ENCODE assay signal across 8 cellular contexts in genomic region chr9:127450170-127450830, GRCh38. TPM values are rescaled to one million over a fixed set of nuclear protein-coding genes. Genes with fewer than 3 reads are reported as not detected.
DNase-seq lines count a peak whose midpoint lies in the region; ATAC-seq, FAIRE-seq and TF ChIP-seq lines count a peak whose summit lies in the region.

No MANE protein-coding gene starts in this region.

- no peak for TF ChIP-seq RAD21 in liver (IDR thresholded peaks at IDR 0.05)

- H3K27ac ChIP-seq in liver (ENCODE audit: low read depth in 1 of 2, low read length in 2 of 2) = peak overlapping the region; percentile 89 to 94
- peak overlapping the region; percentile 82 to 90 (median 89) for H3K27ac ChIP-seq in thyroid gland

- H3K9ac ChIP-seq in liver (ENCODE audit: low read depth in 1 of 2, low read length in 2 of 2) = peak overlapping the region; percentile 87

- TF ChIP-seq CTCF in GM12875 (IDR thresholded peaks at IDR 0.05; ENCODE audit: borderline replicate concordance, insufficient read depth, low read depth, low read length) (no peak), bronchial epithelial cell (IDR thresholded peaks at IDR 0.05; ENCODE audit: insufficient read depth, low read length, severe bottlenecking) (no peak), liver (IDR thresholded peaks at IDR 0.05; ENCODE audit: low read depth, low read length, missing input control) (no peak), thyroid gland (IDR thresholded peaks at IDR 0.05) (no peak)

- no peak for TF ChIP-seq POLR2A in thyroid gland (IDR thresholded peaks at IDR 0.05)

- H3K36me3 ChIP-seq in bronchial epithelial cell (ENCODE audit: control insufficient read depth, insufficient read depth, low read length) (peaks cover 28% of the 10 kb centered on the region), liver (ENCODE audit: control insufficient read depth in 4 of 4, insufficient read depth in 3 of 4, low read depth in 1 of 4, low read length in 3 of 4) (peaks cover 11 to 42% (median 32%) of the 10 kb centered on the region in 4 donors), thyroid gland (peaks cover 32 to 33% of the 10 kb centered on the region in 2 donors)

- H3K27me3 ChIP-seq in bronchial epithelial cell (ENCODE audit: control insufficient read depth, insufficient read depth, low read length) (no peaks in the 10 kb centered on the region), liver (ENCODE audit: control insufficient read depth in 4 of 4, insufficient read depth in 4 of 4, low read length in 3 of 4) (no peaks in the 10 kb centered on the region), thyroid gland (no peaks in the 10 kb centered on the region)

- intact Hi-C loops in thyroid gland (cut with DNase I) = no loop called here

- no peak for ATAC-seq in GM19328 (IDR thresholded peaks at IDR 0.05; ENCODE audit: unreplicated experiment)

- peak; percentile 14 for DNase-seq in M059J (ENCODE audit: low read depth)
- no peak for DNase-seq in bronchial epithelial cell (ENCODE audit: low read depth)
- no peak for DNase-seq in thyroid gland
- no peak for DNase-seq in activated CD4-positive, alpha-beta T cell treated with anti-CD3 and anti-CD28 coated beads, Interleukin-2, amount 50 U/mL, for 4 hours
- no peak for DNase-seq in stimulated activated CD4-positive, alpha-beta T cell treated with anti-CD3 and anti-CD28 coated beads, Interleukin-1b, Interleukin-23, amount 100 ng/mL, for 48 hours

- 12% methylated on average over 16 of the region's 16 CpGs for WGBS in liver
- WGBS in thyroid gland, 2 donors = 9 to 12% methylated on average over 15 to 16 of the region's 16 CpGs

- no peak for FAIRE-seq in bronchial epithelial cell (lab: Jason Lieb, UNC)

- H3K4me1 ChIP-seq in liver (ENCODE audit: control insufficient read depth in 4 of 4, insufficient read depth in 4 of 4, low read length in 3 of 4) (peaks cover 7 to 47% (median 31%) of the 10 kb centered on the region in 4 donors), thyroid gland (peaks cover 25 to 38% of the 10 kb centered on the region in 2 donors)

- H3K9me3 ChIP-seq in liver (ENCODE audit: control insufficient read depth in 4 of 4, low read length in 3 of 4) = no peaks in the 10 kb centered on the region
- H3K9me3 ChIP-seq in thyroid gland = no peaks in the 10 kb centered on the region

- H3K4me3 ChIP-seq in GM12875 (ENCODE audit: low read depth, low read length) = peak overlapping the region; percentile 95
- H3K4me3 ChIP-seq in bronchial epithelial cell (ENCODE audit: low read depth, low read length) = peak overlapping the region; percentile 89
- H3K4me3 ChIP-seq in liver (ENCODE audit: low read depth in 1 of 3, low read length in 3 of 3) = peak overlapping the region; percentile 71 to 84 (median 77)
- peak overlapping the region; percentile 68 to 78 (median 74) for H3K4me3 ChIP-seq in thyroid gland (replicated peaks in 1 of 3)

TF ChIP-seq in liver, 16 proteins besides CTCF, POLR2A, EP300 and RAD21:
- TF ChIP-seq, protein P1, sequence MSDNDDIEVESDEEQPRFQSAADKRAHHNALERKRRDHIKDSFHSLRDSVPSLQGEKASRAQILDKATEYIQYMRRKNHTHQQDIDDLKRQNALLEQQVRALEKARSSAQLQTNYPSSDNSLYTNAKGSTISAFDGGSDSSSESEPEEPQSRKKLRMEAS (IDR thresholded peaks at IDR 0.05) = no peak
- TF ChIP-seq RXRA (IDR thresholded peaks at IDR 0.05) (no peak), TAF1 (conservative IDR thresholded peaks at IDR 0.05) (no peak), NR2F2 (IDR thresholded peaks at IDR 0.05) (no peak), ZBTB33 (IDR thresholded peaks at IDR 0.05) (no peak), HNF4G (IDR thresholded peaks at IDR 0.05) (no peak), GABPA (IDR thresholded peaks at IDR 0.05 in 1 of 2, conservative IDR thresholded peaks at IDR 0.05 in 1 of 2) (no peak), YY1 (IDR thresholded peaks at IDR 0.05) (no peak), JUND (IDR thresholded peaks at IDR 0.05) (no peak), HNF4A (conservative IDR thresholded peaks at IDR 0.05) (no peak), FOXA2 (IDR thresholded peaks at IDR 0.05) (no peak), EGR1 (IDR thresholded peaks at IDR 0.05; ENCODE audit: low read depth in 2 of 2) (no peak), SP1 (IDR thresholded peaks at IDR 0.05) (no peak), FOXA1 (IDR thresholded peaks at IDR 0.05) (no peak)
- TF ChIP-seq, protein P2, sequence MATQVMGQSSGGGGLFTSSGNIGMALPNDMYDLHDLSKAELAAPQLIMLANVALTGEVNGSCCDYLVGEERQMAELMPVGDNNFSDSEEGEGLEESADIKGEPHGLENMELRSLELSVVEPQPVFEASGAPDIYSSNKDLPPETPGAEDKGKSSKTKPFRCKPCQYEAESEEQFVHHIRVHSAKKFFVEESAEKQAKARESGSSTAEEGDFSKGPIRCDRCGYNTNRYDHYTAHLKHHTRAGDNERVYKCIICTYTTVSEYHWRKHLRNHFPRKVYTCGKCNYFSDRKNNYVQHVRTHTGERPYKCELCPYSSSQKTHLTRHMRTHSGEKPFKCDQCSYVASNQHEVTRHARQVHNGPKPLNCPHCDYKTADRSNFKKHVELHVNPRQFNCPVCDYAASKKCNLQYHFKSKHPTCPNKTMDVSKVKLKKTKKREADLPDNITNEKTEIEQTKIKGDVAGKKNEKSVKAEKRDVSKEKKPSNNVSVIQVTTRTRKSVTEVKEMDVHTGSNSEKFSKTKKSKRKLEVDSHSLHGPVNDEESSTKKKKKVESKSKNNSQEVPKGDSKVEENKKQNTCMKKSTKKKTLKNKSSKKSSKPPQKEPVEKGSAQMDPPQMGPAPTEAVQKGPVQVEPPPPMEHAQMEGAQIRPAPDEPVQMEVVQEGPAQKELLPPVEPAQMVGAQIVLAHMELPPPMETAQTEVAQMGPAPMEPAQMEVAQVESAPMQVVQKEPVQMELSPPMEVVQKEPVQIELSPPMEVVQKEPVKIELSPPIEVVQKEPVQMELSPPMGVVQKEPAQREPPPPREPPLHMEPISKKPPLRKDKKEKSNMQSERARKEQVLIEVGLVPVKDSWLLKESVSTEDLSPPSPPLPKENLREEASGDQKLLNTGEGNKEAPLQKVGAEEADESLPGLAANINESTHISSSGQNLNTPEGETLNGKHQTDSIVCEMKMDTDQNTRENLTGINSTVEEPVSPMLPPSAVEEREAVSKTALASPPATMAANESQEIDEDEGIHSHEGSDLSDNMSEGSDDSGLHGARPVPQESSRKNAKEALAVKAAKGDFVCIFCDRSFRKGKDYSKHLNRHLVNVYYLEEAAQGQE (IDR thresholded peaks at IDR 0.05) = no peak
- TF ChIP-seq, protein P3, sequence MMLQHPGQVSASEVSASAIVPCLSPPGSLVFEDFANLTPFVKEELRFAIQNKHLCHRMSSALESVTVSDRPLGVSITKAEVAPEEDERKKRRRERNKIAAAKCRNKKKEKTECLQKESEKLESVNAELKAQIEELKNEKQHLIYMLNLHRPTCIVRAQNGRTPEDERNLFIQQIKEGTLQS (IDR thresholded peaks at IDR 0.05) = no peak

RNA-seq across cellular contexts. Expression of gene RPL12, which starts 0.9 kb away (rescaled TPM):
- total RNA-seq in M059J (2014; rRNA removed; shearing (Covaris generic)) = 1,304 and 1,604 TPM in 2 replicates
- 2,552 and 3,707 TPM in 2 replicates for total RNA-seq in bronchial epithelial cell
- 100 to 1,000 TPM; 394 to 576 TPM for total RNA-seq in liver
- 100 to 1,000 TPM; 289 to 829 TPM for polyA plus RNA-seq in liver
- 1,000 to 10,000 TPM; 1,286 to 2,844 (median 1,849) TPM for total RNA-seq in thyroid gland

RNA-seq across cellular contexts. Expression of gene LRSAM1, which starts 1.0 kb away (rescaled TPM):
- 9.5 and 12.4 TPM in 2 replicates for total RNA-seq in M059J (2014; rRNA removed; shearing (Covaris generic))
- total RNA-seq in bronchial epithelial cell (5.3 and 10.9 TPM in 2 replicates), liver (1 to 10 TPM; 7.4 to 9.7 TPM), thyroid gland (10 to 100 TPM; 13.7 to 19.6 (median 16.3) TPM)
- polyA plus RNA-seq in liver = 1 to 10 TPM; 6.6 to 6.7 TPM

RNA-seq across cellular contexts. Expression of gene ZNF79, which starts 26.1 kb away (rescaled TPM):
- 6.0 and 9.4 TPM in 2 replicates for total RNA-seq in M059J (2014; rRNA removed; shearing (Covaris generic))
- total RNA-seq in bronchial epithelial cell (12.8 and 14.0 TPM in 2 replicates), liver (1 to 10 TPM; 6.2 to 6.9 TPM), thyroid gland (10 to 100 TPM; 10.6 to 19.4 (median 15.9) TPM)
- polyA plus RNA-seq in liver = 1 to 10 TPM; 2.2 TPM

RNA-seq across cellular contexts. Expression of gene SLC2A8, which starts 53.3 kb away (rescaled TPM):
- total RNA-seq in M059J (2014; rRNA removed; shearing (Covaris generic)) = 27.0 and 31.7 TPM in 2 replicates
- total RNA-seq in bronchial epithelial cell (4.5 and 7.0 TPM in 2 replicates), liver (10 to 100 TPM; 10.9 to 18.7 TPM), thyroid gland (10 to 100 TPM; 25.4 to 38.2 (median 29.9) TPM)
- 10 to 100 TPM; 21.1 to 24.5 TPM for polyA plus RNA-seq in liver
